In genomic region chr19:42151735-42152134, GRCh38 we compare ENCODE assay signal across 29 cellular contexts.
"Had no signal": no experiment of that assay in that cellular context is flagged by ENCODE, and none has a peak within 500 bp of the region (broad histone marks: within the 10 kb centered on the region; RNA-seq: fewer than 3 reads in every experiment).

No MANE protein-coding gene starts in this region.

- H3K36me3 ChIP-seq: esophagus squamous epithelium, left ventricle myocardium inferior, suprapubic skin, tibial artery had no signal

- H3K4me3 Mint-ChIP-seq: activated CD4-positive, alpha-beta memory T cell treated with anti-CD3 and anti-CD28 coated beads, Interleukin-2, amount 10 ng/mL, durations not matched to agents 7 days and 5 days; activated CD4-positive, alpha-beta T cell treated with anti-CD3 and anti-CD28 coated beads, Interleukin-2, amount 10 ng/mL, durations not matched to agents 7 days and 5 days; activated naive CD4-positive, alpha-beta T cell treated with anti-CD3 and anti-CD28 coated beads, Interleukin-2, amount 50 U/mL, for 24 hours; activated naive CD8-positive, alpha-beta T cell treated with anti-CD3 and anti-CD28 coated beads, Interleukin-2, amount 50 U/mL, for 24 hours; activated T-cell treated with anti-CD3 and anti-CD28 coated beads, Interleukin-2, amount 50 U/mL, for 4 hours; dendritic cell treated with granulocyte-macrophage colony-stimulating factor and Interleukin-4, amounts not matched to agents 40 ng/mL and 50 ng/mL, for 4 days; natural killer cell treated with Interleukin-12 subunit alpha and Interleukin-12 subunit beta and Interleukin-15 and Interleukin-18, amount 100 ng/mL, for 72 hours; WTC11 had no signal

- FAIRE-seq: endometrium had no signal

- DNase-seq: activated CD4-positive, alpha-beta memory T cell treated with anti-CD3 and anti-CD28 coated beads, Interleukin-2, amount 10 ng/mL, durations not matched to agents 7 days and 5 days; activated CD4-positive, alpha-beta T cell treated with anti-CD3 and anti-CD28 coated beads for 1 hour; activated CD4-positive, alpha-beta T cell treated with anti-CD3 and anti-CD28 coated beads, Interleukin-2, amount 10 ng/mL, durations not matched to agents 7 days and 5 days; activated CD8-positive, alpha-beta memory T cell treated with anti-CD3 and anti-CD28 coated beads, Interleukin-2, amount 50 U/mL, for 48 hours; activated naive CD8-positive, alpha-beta T cell treated with anti-CD3 and anti-CD28 coated beads, Interleukin-2, amount 50 U/mL, for 24 hours; activated T-cell treated with anti-CD3 and anti-CD28 coated beads, Interleukin-2, amount 50 U/mL, for 4 hours; amygdala; central memory CD4-positive, alpha-beta T cell; effector CD4-positive, alpha-beta T cell; esophagus squamous epithelium; foreskin melanocyte; islet precursor cell; left ventricle myocardium inferior; mucosa of descending colon; occipital lobe; right cardiac atrium; stimulated activated CD4-positive, alpha-beta T cell treated with anti-CD3 and anti-CD28 coated beads, Interleukin-15, amount 100 ng/mL, for 24 hours; stimulated activated CD4-positive, alpha-beta T cell treated with anti-CD3 and anti-CD28 coated beads, Interleukin-2, amount 100 ng/mL, for 24 hours; stimulated activated naive CD4-positive, alpha-beta T cell; T-helper 2 cell; tibial artery had no signal

- H3K27ac Mint-ChIP-seq: activated CD4-positive, alpha-beta memory T cell treated with anti-CD3 and anti-CD28 coated beads, Interleukin-2, amount 10 ng/mL, durations not matched to agents 7 days and 5 days; activated CD4-positive, alpha-beta T cell treated with anti-CD3 and anti-CD28 coated beads, Interleukin-2, amount 10 ng/mL, durations not matched to agents 7 days and 5 days; activated naive CD4-positive, alpha-beta T cell treated with anti-CD3 and anti-CD28 coated beads, Interleukin-2, amount 50 U/mL, for 24 hours; activated naive CD8-positive, alpha-beta T cell treated with anti-CD3 and anti-CD28 coated beads, Interleukin-2, amount 50 U/mL, for 24 hours; activated T-helper 2 cell treated with anti-CD3 and anti-CD28 coated beads, Interferon-gamma antibody, Interleukin-2, Interleukin-4, amounts not matched to agents 10 μg/mL and 5 μg/mL and 100 μg/mL, durations not matched to agents 14 hours and 24 hours and 36 hours; dendritic cell treated with granulocyte-macrophage colony-stimulating factor and Interleukin-4, amounts not matched to agents 40 ng/mL and 50 ng/mL, for 4 days; natural killer cell treated with Interleukin-12 subunit alpha and Interleukin-12 subunit beta and Interleukin-15 and Interleukin-18, amount 100 ng/mL, for 72 hours; WTC11 had no signal

- H3K9me3 ChIP-seq: esophagus squamous epithelium, left ventricle myocardium inferior, mucosa of descending colon, suprapubic skin, tibial artery had no signal

- H3K4me3 ChIP-seq: esophagus squamous epithelium, left ventricle myocardium inferior, mucosa of descending colon, suprapubic skin, tibial artery had no signal

- ATAC-seq: activated naive CD8-positive, alpha-beta T cell treated with anti-CD3 and anti-CD28 coated beads, Interleukin-2, amount 50 U/mL, for 24 hours; activated T-cell treated with anti-CD3 and anti-CD28 coated beads, Interleukin-2, amount 50 U/mL, for 4 hours; mucosa of descending colon; natural killer cell treated with Interleukin-12 subunit alpha and Interleukin-12 subunit beta and Interleukin-15 and Interleukin-18, amount 100 ng/mL, for 72 hours; right cardiac atrium had no signal

- H3K4me1 ChIP-seq: left ventricle myocardium inferior, suprapubic skin, tibial artery had no signal

- H3K27me3 Mint-ChIP-seq: activated naive CD4-positive, alpha-beta T cell treated with anti-CD3 and anti-CD28 coated beads, Interleukin-2, amount 50 U/mL, for 24 hours had no signal

- H3K9me3 Mint-ChIP-seq: activated CD4-positive, alpha-beta memory T cell treated with anti-CD3 and anti-CD28 coated beads, Interleukin-2, amount 10 ng/mL, durations not matched to agents 7 days and 5 days; activated CD4-positive, alpha-beta T cell treated with anti-CD3 and anti-CD28 coated beads, Interleukin-2, amount 10 ng/mL, durations not matched to agents 7 days and 5 days; activated naive CD4-positive, alpha-beta T cell treated with anti-CD3 and anti-CD28 coated beads, Interleukin-2, amount 50 U/mL, for 24 hours; activated naive CD8-positive, alpha-beta T cell treated with anti-CD3 and anti-CD28 coated beads, Interleukin-2, amount 50 U/mL, for 24 hours; activated T-cell treated with anti-CD3 and anti-CD28 coated beads, Interleukin-2, amount 50 U/mL, for 4 hours; activated T-helper 2 cell treated with anti-CD3 and anti-CD28 coated beads, Interferon-gamma antibody, Interleukin-2, Interleukin-4, amounts not matched to agents 10 μg/mL and 5 μg/mL and 100 μg/mL, durations not matched to agents 14 hours and 24 hours and 36 hours; dendritic cell treated with granulocyte-macrophage colony-stimulating factor and Interleukin-4, amounts not matched to agents 40 ng/mL and 50 ng/mL, for 4 days; natural killer cell treated with Interleukin-12 subunit alpha and Interleukin-12 subunit beta and Interleukin-15 and Interleukin-18, amount 100 ng/mL, for 72 hours; WTC11 had no signal

- H3K27ac ChIP-seq: epithelial cell of prostate, esophagus squamous epithelium, left ventricle myocardium inferior, suprapubic skin, tibial artery had no signal

- H3K36me3 Mint-ChIP-seq: activated naive CD4-positive, alpha-beta T cell treated with anti-CD3 and anti-CD28 coated beads, Interleukin-2, amount 50 U/mL, for 24 hours; natural killer cell treated with Interleukin-12 subunit alpha and Interleukin-12 subunit beta and Interleukin-15 and Interleukin-18, amount 100 ng/mL, for 72 hours; WTC11 had no signal
